Comparison of ENCODE assay signal across 27 cellular contexts in genomic region chr13:91643394-91643793, GRCh38.
"Had no signal": no experiment of that assay in that cellular context is flagged by ENCODE, and none has a peak within 500 bp of the region (broad histone marks: within the 10 kb centered on the region; RNA-seq: fewer than 3 reads in every experiment).

No MANE protein-coding gene starts in this region.

- H3K27ac ChIP-seq: stomach, suprapubic skin, testis, thoracic aorta, thyroid gland, tibial artery, tibial nerve, transverse colon, upper lobe of left lung, upper lobe of right lung, uterus, vagina had no signal

- FAIRE-seq: urothelium cell line had no signal

- H3K4me3 ChIP-seq: stomach, suprapubic skin, testis, thoracic aorta, thyroid gland, tibial artery, tibial nerve, transverse colon, upper lobe of left lung, upper lobe of right lung, uterus, vagina had no signal

- H3K4me1 ChIP-seq: stomach, suprapubic skin, testis, thyroid gland, tibial artery, tibial nerve, transverse colon, upper lobe of left lung, upper lobe of right lung, uterus, vagina had no signal

- ATAC-seq: stimulated activated effector memory CD8-positive, alpha-beta T cell treated with anti-CD3 and anti-CD28 coated beads, Interleukin-12 subunit alpha, Interleukin-12 subunit beta, amount 100 ng/mL, for 72 hours; stimulated activated memory B cell treated with anti-CD40 and anti-IgM and Interleukin-4, amounts not matched to agents 10 μg/mL and 1 μg/mL and 100 μg/mL, for 72 hours; stimulated activated naive B cell treated with anti-CD40 and anti-IgM and Interleukin-4, amounts not matched to agents 10 μg/mL and 1 μg/mL and 100 μg/mL, for 72 hours; stimulated activated naive CD8-positive, alpha-beta T cell treated with anti-CD3 and anti-CD28 coated beads, Interleukin-15, amount 100 ng/mL, for 72 hours; stimulated activated naive CD8-positive, alpha-beta T cell treated with anti-CD3 and anti-CD28 coated beads, Interleukin-15, Interleukin-2, amounts not matched to agents 100 U/mL and 50 U/mL, for 24 hours; upper lobe of right lung had no signal

- H3K27me3 ChIP-seq: stomach, suprapubic skin, testis, thyroid gland, tibial artery, tibial nerve, transverse colon, upper lobe of left lung, upper lobe of right lung, uterus, vagina had no signal

- H3K36me3 ChIP-seq: stomach, suprapubic skin, thoracic aorta, thyroid gland, tibial artery, tibial nerve, transverse colon, upper lobe of left lung, upper lobe of right lung, uterus, vagina had no signal

- H3K9me3 ChIP-seq: stomach, suprapubic skin, testis, thoracic aorta, thyroid gland, tibial artery, tibial nerve, transverse colon, upper lobe of left lung, upper lobe of right lung, uterus, vagina had no signal

- DNase-seq: stimulated activated CD4-positive, alpha-beta T cell treated with anti-CD3 and anti-CD28 coated beads, Interleukin-2, amount 100 ng/mL, for 48 hours; stimulated activated CD4-positive, alpha-beta T cell treated with anti-CD3 and anti-CD28 coated beads, Interleukin-4, amount 100 ng/mL, for 1 hour; stimulated activated CD4-positive, alpha-beta T cell treated with anti-CD3 and anti-CD28 coated beads, Interleukin-4, amount 100 ng/mL, for 24 hours; stimulated activated CD4-positive, alpha-beta T cell treated with anti-CD3 and anti-CD28 coated beads, Interleukin-4, amount 100 ng/mL, for 4 hours; stimulated activated CD8-positive, alpha-beta memory T cell treated with anti-CD3 and anti-CD28 coated beads, Interleukin-4, amount 100 ng/mL, for 48 hours; stimulated activated naive B cell treated with anti-CD40 and anti-IgM and Interleukin-4, amounts not matched to agents 10 μg/mL and 1 μg/mL and 100 μg/mL, for 72 hours; stimulated activated naive CD4-positive, alpha-beta T cell; stimulated activated naive CD4-positive, alpha-beta T cell treated with Interleukin-2 at 50 U/mL for 16 hours; stimulated activated naive CD8-positive, alpha-beta T cell treated with anti-CD3 and anti-CD28 coated beads, Interleukin-15, amount 100 ng/mL, for 72 hours; stimulated activated naive CD8-positive, alpha-beta T cell treated with anti-CD3 and anti-CD28 coated beads, Interleukin-15, Interleukin-2, amounts not matched to agents 100 U/mL and 50 U/mL, for 24 hours; stomach; substantia nigra; testis; thyroid gland; tibial artery; transverse colon; trophoblast cell; upper lobe of left lung; upper lobe of right lung; uterus had no signal
